14 cellular contexts compared by ENCODE assay signal in the genomic region with DNA sequence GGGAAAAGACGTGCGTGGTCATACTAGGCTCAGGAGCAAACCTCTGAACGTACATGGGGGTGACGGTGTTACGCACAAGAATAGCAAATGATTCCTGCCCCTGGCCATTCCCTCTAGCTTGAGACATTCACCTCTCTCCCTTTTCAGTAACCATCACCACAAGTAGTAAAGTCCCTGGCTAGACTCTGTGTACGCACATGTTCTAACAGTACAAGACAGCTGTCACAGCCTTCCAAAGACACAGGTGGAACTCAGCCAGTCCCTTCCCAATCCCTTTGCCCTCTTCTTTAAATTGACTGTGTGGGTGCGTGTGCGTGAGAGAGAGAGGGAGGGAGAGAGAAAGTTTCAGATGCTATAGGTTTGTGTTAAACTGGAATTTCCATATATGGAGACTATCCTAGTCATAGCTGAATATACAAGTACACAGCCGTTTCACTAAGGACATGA.
DNase-seq lines count a peak whose midpoint lies in the region; ATAC-seq, FAIRE-seq and TF ChIP-seq lines count a peak whose summit lies in the region.
"Had no signal": no experiment of that assay in that cellular context is flagged by ENCODE, and none has a peak within 500 bp of the region (broad histone marks: within the 10 kb centered on the region; RNA-seq: fewer than 3 reads in every experiment).

No MANE protein-coding gene starts in this region.

- in situ Hi-C loops in K562 (cut with MboI), result no loop called here

- intact Hi-C loops in K562 (cut with micrococcal nuclease), result no loop called here

- peaks cover 3% of the 10 kb centered on the region; the same call in 1 of the 2 replicates for H3K9me3 ChIP-seq in K562 (replicated peaks; ENCODE audit: control insufficient read depth, insufficient read depth, low read depth, low read length)
- H3K9me3 ChIP-seq in skeletal muscle tissue (ENCODE audit: control insufficient read depth in 3 of 3, low read length in 3 of 3), result no peaks in the 10 kb centered on the region
- H3K9me3 ChIP-seq: colonic mucosa, vagina had no signal

- H2AFZ ChIP-seq in K562 (ENCODE audit: low read depth, low read length), result peak overlapping the region; percentile 65

- H3K79me2 ChIP-seq in K562 (ENCODE audit: control insufficient read depth, insufficient read depth, low read length), result no peaks in the 10 kb centered on the region

- no peaks in the 10 kb centered on the region for H3K9me1 ChIP-seq in K562 (ENCODE audit: control insufficient read depth, insufficient read depth, low read length)

- no peak for TF ChIP-seq CTCF in K562 (IDR thresholded peaks at IDR 0.05 in 2 of 3, conservative IDR thresholded peaks at IDR 0.05 in 1 of 3; ENCODE audit: insufficient read depth in 2 of 3, low read depth in 1 of 3, low read length in 3 of 3)
- TF ChIP-seq CTCF in RWPE1 (conservative IDR thresholded peaks at IDR 0.05; ENCODE audit: low read depth), result no peak

- no peak overlapping the region for H3K4me3 ChIP-seq in K562
- H3K4me3 ChIP-seq in skeletal muscle tissue (ENCODE audit: low read length in 3 of 3), result no peak overlapping the region
- H3K4me3 ChIP-seq: colonic mucosa, vagina had no signal

- CTCF ChIA-PET in K562 (lab: Yijun Ruan, JAX; ENCODE audit: low intra/inter-chr PET ratio), result no interaction called here
- CTCF ChIA-PET in RWPE1 (lab: Yijun Ruan, JAX), result no interaction called here

- no peak for TF ChIP-seq RAD21 in K562 (CRISPR knock-in tag; conservative IDR thresholded peaks at IDR 0.05 in 1 of 2, IDR thresholded peaks at IDR 0.05 in 1 of 2)

- H3K36me3 ChIP-seq in K562 (ENCODE audit: control insufficient read depth, insufficient read depth, low read length), result no peaks in the 10 kb centered on the region
- H3K36me3 ChIP-seq in skeletal muscle tissue (ENCODE audit: control insufficient read depth in 3 of 3, insufficient read depth in 3 of 3, low read length in 3 of 3), result no peaks in the 10 kb centered on the region
- H3K36me3 ChIP-seq: colonic mucosa, vagina had no signal

- DNase-seq in activated CD8-positive, alpha-beta memory T cell treated with anti-CD3 and anti-CD28 coated beads for 24 hours, result peak; percentile 73
- DNase-seq in activated CD8-positive, alpha-beta memory T cell treated with anti-CD3 and anti-CD28 coated beads, Interleukin-2, amount 50 U/mL, for 48 hours, result no peak
- no peak for DNase-seq in K562 (ENCODE audit: extremely low read depth in 1 of 4, low spot score in 3 of 4)
- DNase-seq in RWPE1 (ENCODE audit: low spot score), result no peak
- DNase-seq: colonic mucosa, DMS79 treated with DMSO at 0.1 percent for 48 hours, MV-4-11, NCI-H524 treated with DMSO at 0.1 percent for 48 hours, small intestine had no signal

- BruUV-seq in K562 (replicated peaks; lab: Mats Ljungman, UMichigan), result no TSS peak

- H3K4me2 ChIP-seq in K562 (ENCODE audit: insufficient read depth, low read length), result no peak overlapping the region

- WGBS in K562 (ENCODE audit: insufficient coverage, low coverage, missing lambda C conversion rate), result 74% methylated on average over 9 of the region's 9 CpGs

- no peak for TF ChIP-seq POLR2A in K562 (conservative IDR thresholded peaks at IDR 0.05)

- ATAC-seq in HG02870 (IDR thresholded peaks at IDR 0.05; ENCODE audit: unreplicated experiment) (peak; percentile 46), K562 (no peak), HG03175 (IDR thresholded peaks at IDR 0.05; ENCODE audit: unreplicated experiment) (no peak), GM18873 (IDR thresholded peaks at IDR 0.05; ENCODE audit: low FRiP score, unreplicated experiment) (no peak)

- no peak overlapping the region for H3K9ac ChIP-seq in K562 (ENCODE audit: insufficient read depth in 1 of 2, low read depth in 2 of 2, low read length in 2 of 2)
- H3K9ac ChIP-seq in skeletal muscle tissue (ENCODE audit: low read depth in 1 of 3, low read length in 3 of 3), result no peak overlapping the region

- no peaks in the 10 kb centered on the region for H4K20me1 ChIP-seq in K562 (replicated peaks; ENCODE audit: control insufficient read depth, insufficient read depth, low read length)

- H3K27ac ChIP-seq in K562 (ENCODE audit: extremely low read depth, low read depth, low read length), result peak overlapping the region; percentile 17; the same call in 2 of the 3 replicates
- H3K27ac ChIP-seq in skeletal muscle tissue (ENCODE audit: low read depth, low read length), result peak overlapping the region; percentile 31
- no peak overlapping the region for H3K27ac ChIP-seq in RWPE1
- H3K27ac ChIP-seq: colonic mucosa, vagina had no signal

- H3K27me3 ChIP-seq in K562 (ENCODE audit: control insufficient read depth in 2 of 2, insufficient read depth in 2 of 2, low read length in 2 of 2), result no peaks in the 10 kb centered on the region
- H3K27me3 ChIP-seq in skeletal muscle tissue (ENCODE audit: control insufficient read depth in 3 of 3, insufficient read depth in 3 of 3, low read length in 3 of 3), result no peaks in the 10 kb centered on the region
- H3K27me3 ChIP-seq: colonic mucosa, vagina had no signal

- no peak for FAIRE-seq in K562 (lab: Jason Lieb, UNC)
- FAIRE-seq: small intestine had no signal

- no peak for TF ChIP-seq EP300 in K562 (IDR thresholded peaks at IDR 0.05; ENCODE audit: low read length)

- POLR2A ChIA-PET in K562 (lab: Yijun Ruan, JAX), result interaction anchor here (1.2 kb wide), 1 partner anchor 195 kb away, joined by 3 read pairs; no protein-coding TSS in a partner anchor
- POLR2A ChIA-PET in RWPE1 (lab: Yijun Ruan, JAX; ENCODE audit: low non-redundant PET), result no interaction called here

- H3K4me1 ChIP-seq in K562 (replicated peaks in 1 of 2; ENCODE audit: control insufficient read depth in 2 of 2, insufficient read depth in 2 of 2, low read length in 2 of 2) (peaks cover 0 to 48% of the 10 kb centered on the region in 2 experiments; a peak in 4 of 5 replicates), skeletal muscle tissue (ENCODE audit: control insufficient read depth in 3 of 3, insufficient read depth in 3 of 3, low read length in 3 of 3) (peaks cover 18 to 24% (median 19%) of the 10 kb centered on the region in 3 donors)
- H3K4me1 ChIP-seq: colonic mucosa had no signal

TF ChIP-seq in K562, 482 proteins besides CTCF, POLR2A, EP300 and RAD21 (continues in another document):
- 0 out of 2 replicates have a peak, but pooled peaks have one; percentile 27 for TF ChIP-seq GATAD2A (IDR thresholded peaks at IDR 0.05)
- TF ChIP-seq EP400 (IDR thresholded peaks at IDR 0.05), result no peak
- peak; percentile 15; the same call in 1 of the 2 replicates for TF ChIP-seq DMBX1 (CRISPR knock-in tag; IDR thresholded peaks at IDR 0.05; ENCODE audit: borderline replicate concordance)
- TF ChIP-seq, protein P1, sequence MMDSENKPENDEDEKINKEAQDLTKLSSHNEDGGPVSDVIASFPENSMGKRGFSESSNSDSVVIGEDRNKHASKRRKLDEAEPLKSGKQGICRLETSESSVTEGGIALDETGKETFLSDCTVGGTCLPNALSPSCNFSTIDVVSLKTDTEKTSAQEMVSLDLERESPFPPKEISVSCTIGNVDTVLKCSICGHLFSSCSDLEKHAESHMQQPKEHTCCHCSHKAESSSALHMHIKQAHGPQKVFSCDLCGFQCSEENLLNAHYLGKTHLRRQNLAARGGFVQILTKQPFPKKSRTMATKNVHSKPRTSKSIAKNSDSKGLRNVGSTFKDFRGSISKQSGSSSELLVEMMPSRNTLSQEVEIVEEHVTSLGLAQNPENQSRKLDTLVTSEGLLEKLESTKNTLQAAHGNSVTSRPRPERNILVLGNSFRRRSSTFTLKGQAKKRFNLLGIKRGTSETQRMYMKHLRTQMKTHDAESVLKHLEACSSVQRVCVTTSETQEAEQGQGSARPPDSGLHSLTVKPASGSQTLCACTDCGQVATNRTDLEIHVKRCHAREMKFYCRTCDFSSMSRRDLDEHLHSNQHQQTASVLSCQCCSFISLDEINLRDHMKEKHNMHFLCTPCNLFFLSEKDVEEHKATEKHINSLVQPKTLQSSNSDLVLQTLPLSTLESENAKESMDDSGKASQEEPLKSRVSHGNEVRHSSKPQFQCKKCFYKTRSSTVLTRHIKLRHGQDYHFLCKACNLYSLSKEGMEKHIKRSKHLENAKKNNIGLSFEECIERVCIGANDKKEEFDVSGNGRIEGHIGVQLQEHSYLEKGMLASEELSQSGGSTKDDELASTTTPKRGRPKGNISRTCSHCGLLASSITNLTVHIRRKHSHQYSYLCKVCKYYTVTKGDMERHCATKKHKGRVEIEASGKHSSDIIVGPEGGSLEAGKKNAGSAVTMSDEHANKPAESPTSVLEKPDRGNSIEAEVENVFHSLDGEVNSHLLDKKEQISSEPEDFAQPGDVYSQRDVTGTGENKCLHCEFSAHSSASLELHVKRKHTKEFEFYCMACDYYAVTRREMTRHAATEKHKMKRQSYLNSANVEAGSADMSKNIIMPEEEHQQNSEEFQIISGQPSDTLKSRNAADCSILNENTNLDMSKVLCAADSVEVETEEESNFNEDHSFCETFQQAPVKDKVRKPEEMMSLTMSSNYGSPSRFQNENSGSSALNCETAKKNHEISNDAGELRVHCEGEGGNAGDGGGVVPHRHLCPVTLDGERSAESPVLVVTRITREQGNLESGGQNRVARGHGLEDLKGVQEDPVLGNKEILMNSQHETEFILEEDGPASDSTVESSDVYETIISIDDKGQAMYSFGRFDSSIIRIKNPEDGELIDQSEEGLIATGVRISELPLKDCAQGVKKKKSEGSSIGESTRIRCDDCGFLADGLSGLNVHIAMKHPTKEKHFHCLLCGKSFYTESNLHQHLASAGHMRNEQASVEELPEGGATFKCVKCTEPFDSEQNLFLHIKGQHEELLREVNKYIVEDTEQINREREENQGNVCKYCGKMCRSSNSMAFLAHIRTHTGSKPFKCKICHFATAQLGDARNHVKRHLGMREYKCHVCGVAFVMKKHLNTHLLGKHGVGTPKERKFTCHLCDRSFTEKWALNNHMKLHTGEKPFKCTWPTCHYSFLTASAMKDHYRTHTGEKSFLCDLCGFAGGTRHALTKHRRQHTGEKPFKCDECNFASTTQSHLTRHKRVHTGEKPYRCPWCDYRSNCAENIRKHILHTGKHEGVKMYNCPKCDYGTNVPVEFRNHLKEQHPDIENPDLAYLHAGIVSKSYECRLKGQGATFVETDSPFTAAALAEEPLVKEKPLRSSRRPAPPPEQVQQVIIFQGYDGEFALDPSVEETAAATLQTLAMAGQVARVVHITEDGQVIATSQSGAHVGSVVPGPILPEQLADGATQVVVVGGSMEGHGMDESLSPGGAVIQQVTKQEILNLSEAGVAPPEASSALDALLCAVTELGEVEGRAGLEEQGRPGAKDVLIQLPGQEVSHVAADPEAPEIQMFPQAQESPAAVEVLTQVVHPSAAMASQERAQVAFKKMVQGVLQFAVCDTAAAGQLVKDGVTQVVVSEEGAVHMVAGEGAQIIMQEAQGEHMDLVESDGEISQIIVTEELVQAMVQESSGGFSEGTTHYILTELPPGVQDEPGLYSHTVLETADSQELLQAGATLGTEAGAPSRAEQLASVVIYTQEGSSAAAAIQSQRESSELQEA (IDR thresholded peaks at IDR 0.05; ENCODE audit: low read depth), result no peak
- TF ChIP-seq, protein P2, sequence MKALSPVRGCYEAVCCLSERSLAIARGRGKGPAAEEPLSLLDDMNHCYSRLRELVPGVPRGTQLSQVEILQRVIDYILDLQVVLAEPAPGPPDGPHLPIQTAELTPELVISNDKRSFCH (CRISPR knock-in tag; IDR thresholded peaks at IDR 0.05), result no peak
- TF ChIP-seq, protein P2 (tag; IDR thresholded peaks at IDR 0.05), result peak; percentile 44; the same call in 1 of the 2 replicates
